Comparison of ENCODE assay signal across 19 cellular contexts in the genomic region with DNA sequence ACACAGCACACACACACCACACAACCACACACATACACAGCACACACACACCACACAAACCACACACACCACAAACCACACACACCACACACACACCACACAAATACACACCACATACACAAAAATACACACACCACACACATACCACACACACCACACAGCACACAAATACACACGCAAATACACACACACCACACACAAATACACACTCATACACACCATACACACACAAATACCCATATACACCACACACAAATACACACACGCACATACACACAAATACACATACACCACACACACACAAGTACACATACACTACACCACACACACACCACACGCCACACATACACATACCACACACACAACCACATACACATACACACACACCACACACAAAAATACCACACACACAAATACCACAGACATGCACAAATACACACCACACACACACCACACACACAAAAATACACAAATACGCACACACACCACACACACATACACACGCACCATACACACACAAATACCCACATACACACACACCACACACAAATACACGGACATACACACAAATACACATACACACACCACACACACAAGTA.
A peak's percentile ranks its signal among the peaks of the same experiment; 100 is the strongest.
DNase-seq lines count a peak whose midpoint lies in the region; ATAC-seq, FAIRE-seq and TF ChIP-seq lines count a peak whose summit lies in the region.
"Had no signal": no experiment of that assay in that cellular context is flagged by ENCODE, and none has a peak within 500 bp of the region (broad histone marks: within the 10 kb centered on the region; RNA-seq: fewer than 3 reads in every experiment).

No MANE protein-coding gene starts in this region.

- TF ChIP-seq EP300 in H1 (IDR thresholded peaks at IDR 0.05; ENCODE audit: borderline replicate concordance in 1 of 2, low read depth in 2 of 2, low read length in 2 of 2) = no peak

- DNase-seq in IMR-90 = no peak
- no peak for DNase-seq in H1 (ENCODE audit: low read depth in 1 of 2, low spot score in 2 of 2)
- DNase-seq in NCI-H446 treated with DMSO at 0.1 percent for 48 hours (lab: John Stamatoyannopoulos, UW) = no peak
- no peak for DNase-seq in right atrium auricular region (ENCODE audit: low spot score)
- DNase-seq in GOT3 (lab: John Stamatoyannopoulos, UW) = no peak
- DNase-seq: CD4-positive, CD25-positive, alpha-beta regulatory T cell; EL; GF-D8; Kasumi-1; NCI-H1417; NCI-H1930; NCI-H510A treated with DMSO at 0.1 percent for 48 hours; NCI-H748 treated with DMSO at 0.1 percent for 48 hours; NK-92 treated with Interleukin-12 subunit alpha and Interleukin-12 subunit beta, amount 100 ng/mL, for 24 hours; SIG-M5 had no signal

- H3K9me1 ChIP-seq in IMR-90 (ENCODE audit: insufficient read depth, low read length) = peaks cover 7% of the 10 kb centered on the region

- dilution Hi-C loops in IMR-90 (cut with HindIII; ENCODE audit: low sequenced_read_pairs, unreplicated experiment) = no loop called here

- H3K4me3 ChIP-seq in IMR-90 (ENCODE audit: insufficient read depth, low read depth, low read length) = no peak overlapping the region
- H3K4me3 ChIP-seq in H1 (ENCODE audit: extremely low read depth in 1 of 4, insufficient read depth in 2 of 4, low read depth in 3 of 4, low read length in 4 of 4) = no peak overlapping the region
- no peak overlapping the region for H3K4me3 ChIP-seq in rectal smooth muscle tissue (ENCODE audit: low read length)
- no peak overlapping the region for H3K4me3 ChIP-seq in right atrium auricular region
- H3K4me3 ChIP-seq: GM23248 had no signal

- peak; percentile 13 for FAIRE-seq in H1 (lab: Jason Lieb, UNC)

- TF ChIP-seq POLR2A in IMR-90 (IDR thresholded peaks at IDR 0.05; ENCODE audit: low read depth, low read length) (no peak), H1 (IDR thresholded peaks at IDR 0.05; ENCODE audit: control extremely low read depth in 1 of 2, low read depth in 2 of 2, low read length in 2 of 2) (no peak)

- H3K4me2 ChIP-seq in IMR-90 (ENCODE audit: low read depth, low read length) (no peak overlapping the region), H1 (ENCODE audit: insufficient read depth in 1 of 2, low read depth in 2 of 2, low read length in 2 of 2) (no peak overlapping the region)

- H2AK5ac ChIP-seq in IMR-90 (ENCODE audit: low read depth, low read length) = 0 out of 2 replicates have a peak overlapping the region, but pooled peaks have one; percentile 71
- no peak overlapping the region; the same call in 1 of the 2 replicates for H2AK5ac ChIP-seq in H1 (ENCODE audit: low read depth, low read length)

- H3K4ac ChIP-seq in IMR-90 (ENCODE audit: low read depth, low read length) (no peak overlapping the region), H1 (replicated peaks; ENCODE audit: insufficient read length, low read depth, low read length) (no peak overlapping the region)

- H3K79me2 ChIP-seq in H1 (ENCODE audit: control insufficient read depth in 1 of 2, insufficient read depth in 2 of 2, low read length in 2 of 2) = no peaks in the 10 kb centered on the region

- H4K8ac ChIP-seq in IMR-90 (ENCODE audit: low read depth in 2 of 2, low read length in 2 of 2) = no peak overlapping the region
- no peak overlapping the region for H4K8ac ChIP-seq in H1 (ENCODE audit: extremely low read depth, insufficient read depth, low read length)

- no peaks in the 10 kb centered on the region for H3K79me1 ChIP-seq in IMR-90 (ENCODE audit: low read depth in 1 of 2, low read length in 2 of 2)
- peaks cover 2% of the 10 kb centered on the region; the same call in 1 of the 2 replicates for H3K79me1 ChIP-seq in H1 (ENCODE audit: low read depth, low read length)

- H2BK20ac ChIP-seq in IMR-90 (ENCODE audit: low read depth, low read length) = no peak overlapping the region
- no peak overlapping the region for H2BK20ac ChIP-seq in H1 (ENCODE audit: low read length)

- H2AFZ ChIP-seq in IMR-90 (replicated peaks; ENCODE audit: low read length, poor library complexity) = no peak overlapping the region
- no peak overlapping the region for H2AFZ ChIP-seq in H1 (ENCODE audit: low read length)
- H2AFZ ChIP-seq: GM23248 had no signal

- H3K56ac ChIP-seq in IMR-90 (ENCODE audit: extremely low read depth, insufficient read depth, low read length) (no peak overlapping the region), H1 (replicated peaks; ENCODE audit: insufficient read length, low read depth, low read length) (peak overlapping the region; percentile 100)

- no peak overlapping the region for H3K27ac ChIP-seq in IMR-90 (ENCODE audit: insufficient read depth, low read length)
- no peak overlapping the region for H3K27ac ChIP-seq in H1 (ENCODE audit: low read depth, low read length)
- peak overlapping the region; percentile 67 for H3K27ac ChIP-seq in rectal smooth muscle tissue (ENCODE audit: low read depth, low read length)
- no peak overlapping the region for H3K27ac ChIP-seq in right atrium auricular region
- H3K27ac ChIP-seq: GM23248 had no signal

- H3K36me3 ChIP-seq in IMR-90 (ENCODE audit: control insufficient read depth, insufficient read depth, low read length) (no peaks in the 10 kb centered on the region), H1 (ENCODE audit: control insufficient read depth in 2 of 4, insufficient read depth in 4 of 4, low read length in 3 of 4) (no peaks in the 10 kb centered on the region), rectal smooth muscle tissue (ENCODE audit: control insufficient read depth, insufficient read depth, low read length) (no peaks in the 10 kb centered on the region), right atrium auricular region (no peaks in the 10 kb centered on the region)

- no peak overlapping the region for H3K23ac ChIP-seq in IMR-90 (ENCODE audit: low read depth, low read length)
- no peak overlapping the region for H3K23ac ChIP-seq in H1 (ENCODE audit: insufficient read length)

- H3K18ac ChIP-seq in IMR-90 (ENCODE audit: low read depth, low read length) (no peak overlapping the region), H1 (ENCODE audit: extremely low read depth, low read length) (no peak overlapping the region)

- H3K27me3 ChIP-seq in IMR-90 (ENCODE audit: control insufficient read depth, insufficient read depth, low read length) = peaks cover 13% of the 10 kb centered on the region
- H3K27me3 ChIP-seq in H1 (replicated peaks in 1 of 4; ENCODE audit: control insufficient read depth in 3 of 4, extremely low read depth in 1 of 4, insufficient read depth in 3 of 4, low read length in 3 of 4) = no peaks in the 10 kb centered on the region; a peak in 1 of 7 replicates
- H3K27me3 ChIP-seq in rectal smooth muscle tissue (ENCODE audit: control insufficient read depth, insufficient read depth, low read length) = no peaks in the 10 kb centered on the region
- H3K27me3 ChIP-seq in right atrium auricular region = no peaks in the 10 kb centered on the region

- H3K9ac ChIP-seq in IMR-90 (ENCODE audit: low read depth, low read length) (no peak overlapping the region), H1 (replicated peaks in 1 of 4; ENCODE audit: extremely low read depth in 1 of 4, low read depth in 3 of 4, low read length in 3 of 4) (no peak overlapping the region), rectal smooth muscle tissue (ENCODE audit: low read length) (no peak overlapping the region)
- H3K9ac ChIP-seq: GM23248 had no signal

- BruUV-seq in IMR-90 (replicated peaks; lab: Mats Ljungman, UMichigan) = no TSS peak

- peaks cover 3% of the 10 kb centered on the region; the same call in 1 of the 2 replicates for H3K9me3 ChIP-seq in IMR-90 (ENCODE audit: control insufficient read depth, insufficient read depth, low read length)
- H3K9me3 ChIP-seq in H1 (ENCODE audit: insufficient read depth in 2 of 2, low read depth in 1 of 2, low read length in 1 of 2) = no peaks in the 10 kb centered on the region
- H3K9me3 ChIP-seq in right atrium auricular region = no peaks in the 10 kb centered on the region

- H3K23me2 ChIP-seq in H1 (ENCODE audit: low read depth, low read length) = peaks cover 10% of the 10 kb centered on the region; the same call in 1 of the 2 replicates

- H2BK15ac ChIP-seq in IMR-90 (ENCODE audit: low read depth, low read length) (no peak overlapping the region; the same call in 2 of the 3 replicates), H1 (ENCODE audit: low read length) (no peak overlapping the region)

- H4K20me1 ChIP-seq in IMR-90 (ENCODE audit: insufficient read depth, low read length) (no peaks in the 10 kb centered on the region), H1 (replicated peaks in 1 of 2; ENCODE audit: control insufficient read depth in 1 of 2, insufficient read depth in 2 of 2, low read length in 2 of 2) (peaks cover 0 to 9% of the 10 kb centered on the region in 2 experiments)

- ATAC-seq in IMR-90 (ENCODE audit: low read depth) (no peak), GM18858 (IDR thresholded peaks at IDR 0.05; ENCODE audit: unreplicated experiment) (no peak)
- ATAC-seq: HCT116 had no signal

- 86 to 100% methylated on average over 2 to 5 of the region's 6 CpGs for WGBS in IMR-90 (ENCODE audit: extremely low coverage in 2 of 2, insufficient read length in 1 of 2), 2 experiments
- WGBS in H1 (ENCODE audit: extremely low coverage in 1 of 2, insufficient coverage in 1 of 2, insufficient read length in 1 of 2, insufficient replicate concordance in 2 of 2, low coverage in 1 of 2, low lambda C conversion rate in 2 of 2, missing lambda C conversion rate in 1 of 2), 2 experiments = 84 to 100% methylated on average over 2 to 6 of the region's 6 CpGs

- H3K4me1 ChIP-seq in IMR-90 (ENCODE audit: control insufficient read depth, insufficient read depth, low read length) = no peaks in the 10 kb centered on the region
- peaks cover 0 to 8% (median 1%) of the 10 kb centered on the region in 4 experiments; a peak in 3 of 7 replicates for H3K4me1 ChIP-seq in H1 (replicated peaks in 1 of 4; ENCODE audit: control insufficient read depth in 3 of 4, insufficient read depth in 4 of 4, low read length in 3 of 4)
- H3K4me1 ChIP-seq in rectal smooth muscle tissue (ENCODE audit: control insufficient read depth, insufficient read depth, low read length) = peaks cover 16% of the 10 kb centered on the region
- H3K4me1 ChIP-seq in right atrium auricular region = no peaks in the 10 kb centered on the region

- H4K5ac ChIP-seq in IMR-90 (ENCODE audit: low read depth, low read length) = no peak overlapping the region
- no peak overlapping the region for H4K5ac ChIP-seq in H1 (ENCODE audit: insufficient read length, low read depth, low read length)

- in situ Hi-C loops in IMR-90 (cut with MboI; ENCODE audit: low sequenced_read_pairs) = no loop called here

- TF ChIP-seq CTCF in IMR-90 (conservative IDR thresholded peaks at IDR 0.05; ENCODE audit: low read depth, low read length) (no peak), H1 (IDR thresholded peaks at IDR 0.05; ENCODE audit: control extremely low read depth in 1 of 3, insufficient read depth in 1 of 3, low read depth in 1 of 3, low read length in 3 of 3) (no peak), right atrium auricular region (IDR thresholded peaks at IDR 0.05) (no peak)

- H2BK120ac ChIP-seq in IMR-90 (ENCODE audit: low read depth, low read length) = no peak overlapping the region
- H2BK120ac ChIP-seq in H1 (replicated peaks; ENCODE audit: low read depth, low read length) = no peak overlapping the region

- H3K14ac ChIP-seq in IMR-90 (replicated peaks; ENCODE audit: low read depth, low read length) (no peak overlapping the region), H1 (ENCODE audit: insufficient read length) (no peak overlapping the region)

- no peak overlapping the region for H2BK12ac ChIP-seq in H1 (ENCODE audit: low read depth, low read length)

- H2BK5ac ChIP-seq in IMR-90 (ENCODE audit: low read depth, low read length, poor library complexity, severe bottlenecking) (peak overlapping the region; percentile 96), H1 (ENCODE audit: low read depth, low read length) (no peak overlapping the region)

- no peak for TF ChIP-seq RAD21 in IMR-90 (IDR thresholded peaks at IDR 0.05; ENCODE audit: low read length)
- no peak for TF ChIP-seq RAD21 in H1 (IDR thresholded peaks at IDR 0.05 in 1 of 2, conservative IDR thresholded peaks at IDR 0.05 in 1 of 2; ENCODE audit: low read depth in 2 of 2, low read length in 2 of 2)

- intact Hi-C loops in IMR-90 (cut with micrococcal nuclease) = no loop called here

- H2AK9ac ChIP-seq in IMR-90 (replicated peaks; ENCODE audit: low read depth, low read length, poor library complexity) = no peak overlapping the region

- POLR2A ChIA-PET in IMR-90 (lab: Charles Lee; ENCODE audit: unreplicated experiment) = no interaction called here
- POLR2A ChIA-PET in H1 (lab: Charles Lee; ENCODE audit: partially characterized antibody) = no interaction called here

- CTCF ChIA-PET in IMR-90 (lab: Yijun Ruan, JAX) (no interaction called here), H1 (lab: Charles Lee; ENCODE audit: partially characterized antibody) (no interaction called here)

- H4K91ac ChIP-seq in IMR-90 (ENCODE audit: insufficient read depth, low read depth, low read length) (no peak overlapping the region), H1 (replicated peaks; ENCODE audit: insufficient read length, low read length) (no peak overlapping the region)
